16 cellular contexts compared by ENCODE assay signal in genomic region chr12:129049917-129050316, GRCh38.
A peak's percentile ranks its signal among the peaks of the same experiment; 100 is the strongest.
DNase-seq lines count a peak whose midpoint lies in the region; ATAC-seq, FAIRE-seq and TF ChIP-seq lines count a peak whose summit lies in the region.
"Had no signal": no experiment of that assay in that cellular context is flagged by ENCODE, and none has a peak within 500 bp of the region (broad histone marks: within the 10 kb centered on the region; RNA-seq: fewer than 3 reads in every experiment).

No MANE protein-coding gene starts in this region.

- TF ChIP-seq POLR2A in A549 (IDR thresholded peaks at IDR 0.05; ENCODE audit: low read length) (no peak), HCT116 (IDR thresholded peaks at IDR 0.05; ENCODE audit: borderline replicate concordance, extremely low read depth, insufficient read depth, insufficient read length) (no peak)

- H3K27ac ChIP-seq in A549, result no peak overlapping the region
- no peak overlapping the region for H3K27ac ChIP-seq in HCT116 (ENCODE audit: low read depth, low read length)
- H3K27ac ChIP-seq in OCI-LY7 (ENCODE audit: low read depth, low read length, poor library complexity, severe bottlenecking), result no peak overlapping the region
- H3K27ac ChIP-seq in hepatocyte, result no peak overlapping the region
- no peak overlapping the region for H3K27ac ChIP-seq in mesenchymal stem cell (ENCODE audit: low read length, poor library complexity, severe bottlenecking)
- no peak overlapping the region for H3K27ac ChIP-seq in heart right ventricle
- H3K27ac ChIP-seq: GM23248 had no signal

- POLR2A ChIA-PET in A549 (lab: Yijun Ruan, JAX), result no interaction called here
- POLR2A ChIA-PET in HCT116 (lab: Charles Lee), result no interaction called here
- POLR2A ChIA-PET in OCI-LY7 (lab: Charles Lee), result no interaction called here

- DNase-seq in A549 (ENCODE audit: low read depth in 1 of 2, low spot score in 1 of 2), result no peak
- no peak for DNase-seq in HCT116 (ENCODE audit: low read depth, low spot score)
- peak; percentile 38 for DNase-seq in OCI-LY7 (ENCODE audit: low spot score)
- DNase-seq in hepatocyte (ENCODE audit: low spot score), result peak; percentile 68
- no peak for DNase-seq in COLO668 (lab: John Stamatoyannopoulos, UW; ENCODE audit: unreplicated experiment)
- DNase-seq in mesenchymal stem cell, result no peak
- no peak for DNase-seq in dermis blood vessel endothelial cell
- no peak for DNase-seq in heart right ventricle
- DNase-seq: activated CD4-positive, alpha-beta T cell treated with anti-CD3 and anti-CD28 coated beads, Interleukin-2, amount 10 ng/mL, durations not matched to agents 24 days and 14 days; anterior cingulate cortex; DMS79; GM23248; NCI-H1417 treated with DMSO at 0.1 percent for 48 hours; NCI-H524 treated with DMSO at 0.1 percent for 48 hours; stimulated activated CD4-positive, alpha-beta T cell treated with anti-CD3 and anti-CD28 coated beads, Interleukin-4, amount 100 ng/mL, for 4 hours; stimulated activated naive CD4-positive, alpha-beta T cell had no signal

- RAD21 ChIA-PET in HCT116 (lab: Charles Lee; ENCODE audit: low non-redundant PET in 1 of 2, low total read pairs in 2 of 2, uncharacterized antibody in 2 of 2, unreplicated experiment in 2 of 2), result no interaction called here

- no peak for TF ChIP-seq EP300 in A549 (IDR thresholded peaks at IDR 0.05)

- no peaks in the 10 kb centered on the region for H3K27me3 ChIP-seq in HCT116 (ENCODE audit: insufficient read depth, low read length)
- no peaks in the 10 kb centered on the region for H3K27me3 ChIP-seq in hepatocyte
- H3K27me3 ChIP-seq in mesenchymal stem cell (ENCODE audit: control insufficient read depth in 1 of 2, insufficient read depth in 1 of 2, low read length in 2 of 2), result no peaks in the 10 kb centered on the region
- H3K27me3 ChIP-seq in heart right ventricle, result peaks cover 0 to 10% (median 0%) of the 10 kb centered on the region in 7 donors

- H2BK120ac ChIP-seq in mesenchymal stem cell (ENCODE audit: low read depth, low read length), result no peak overlapping the region

- CTCF ChIA-PET in A549 (lab: Yijun Ruan, JAX), result no interaction called here
- CTCF ChIA-PET in HCT116 (lab: Charles Lee), result no interaction called here
- CTCF ChIA-PET in OCI-LY7 (lab: Charles Lee; ENCODE audit: unreplicated experiment), result interaction anchor here (0.5 kb wide), 1 partner anchor 52 kb away, joined by 3 read pairs; no protein-coding TSS in a partner anchor

- H3K9me3 ChIP-seq in A549 (no peaks in the 10 kb centered on the region), HCT116 (ENCODE audit: control insufficient read depth in 1 of 2, insufficient read depth in 1 of 2, low read depth in 1 of 2, low read length in 2 of 2) (peaks cover 3 to 23% of the 10 kb centered on the region in 2 experiments; a peak in 2 of 4 replicates), OCI-LY7 (ENCODE audit: low read length) (no peaks in the 10 kb centered on the region), hepatocyte (ENCODE audit: low read depth) (no peaks in the 10 kb centered on the region), mesenchymal stem cell (ENCODE audit: control insufficient read depth, low read length) (peaks cover 10% of the 10 kb centered on the region), heart right ventricle (no peaks in the 10 kb centered on the region)

- no peaks in the 10 kb centered on the region for H3K36me3 ChIP-seq in HCT116 (ENCODE audit: control insufficient read depth in 1 of 2, insufficient read depth in 2 of 2, low read length in 2 of 2)
- no peaks in the 10 kb centered on the region for H3K36me3 ChIP-seq in OCI-LY7 (ENCODE audit: insufficient read depth, low read length)
- no peaks in the 10 kb centered on the region for H3K36me3 ChIP-seq in hepatocyte (replicated peaks; ENCODE audit: insufficient read depth, low read depth)
- no peaks in the 10 kb centered on the region for H3K36me3 ChIP-seq in mesenchymal stem cell (ENCODE audit: control insufficient read depth in 1 of 2, insufficient read depth in 2 of 2, low read depth in 1 of 2, low read length in 2 of 2)
- H3K36me3 ChIP-seq in heart right ventricle, result no peaks in the 10 kb centered on the region

- H2AFZ ChIP-seq in HCT116 (ENCODE audit: low read depth, low read length, poor library complexity, severe bottlenecking) (no peak overlapping the region), OCI-LY7 (ENCODE audit: low read length) (no peak overlapping the region), hepatocyte (no peak overlapping the region), mesenchymal stem cell (ENCODE audit: low read depth, low read length) (no peak overlapping the region)
- H2AFZ ChIP-seq: GM23248 had no signal

- H3K4ac ChIP-seq in mesenchymal stem cell (ENCODE audit: low read depth in 1 of 2, low read length in 2 of 2), result no peak overlapping the region

- H3K18ac ChIP-seq in mesenchymal stem cell (ENCODE audit: low read depth in 1 of 2, low read length in 2 of 2), result no peak overlapping the region

- H3K4me3 ChIP-seq in A549 (no peak overlapping the region), HCT116 (replicated peaks in 1 of 2; ENCODE audit: low read depth in 1 of 2, low read length in 2 of 2) (no peak overlapping the region), OCI-LY7 (ENCODE audit: low read depth, low read length, poor library complexity, severe bottlenecking) (no peak overlapping the region), hepatocyte (no peak overlapping the region), mesenchymal stem cell (ENCODE audit: insufficient read depth in 1 of 2, low read depth in 1 of 2, low read length in 2 of 2) (no peak overlapping the region), heart right ventricle (no peak overlapping the region)
- H3K4me3 ChIP-seq: GM23248 had no signal

- WGBS in A549 (ENCODE audit: missing lambda C conversion rate), result 0% methylated on average over 1 of the region's 1 CpG
- WGBS in hepatocyte (ENCODE audit: low lambda C conversion rate, missing lambda C conversion rate), result 8% methylated on average over 1 of the region's 1 CpG
- 78% methylated on average over 1 of the region's 1 CpG for WGBS in mesenchymal stem cell
- WGBS in heart right ventricle, 2 donors, result 0 to 6% methylated on average over 1 of the region's 1 CpG

- no peak overlapping the region for H2AK5ac ChIP-seq in mesenchymal stem cell (ENCODE audit: low read length, severe bottlenecking)

- no peak for ATAC-seq in A549
- ATAC-seq in HCT116, result no peak
- ATAC-seq in heart right ventricle, result no peak

- H4K20me1 ChIP-seq in HCT116 (ENCODE audit: insufficient read depth) (no peaks in the 10 kb centered on the region), OCI-LY7 (ENCODE audit: insufficient read depth, low read length) (no peaks in the 10 kb centered on the region), hepatocyte (ENCODE audit: insufficient read depth, poor library complexity, severe bottlenecking) (no peaks in the 10 kb centered on the region)

- no peak overlapping the region for H4K91ac ChIP-seq in mesenchymal stem cell (ENCODE audit: low read length)

- H4K8ac ChIP-seq in mesenchymal stem cell (ENCODE audit: low read length), result no peak overlapping the region

- no peaks in the 10 kb centered on the region for H3K9me2 ChIP-seq in HCT116 (ENCODE audit: insufficient read depth)
- no peaks in the 10 kb centered on the region for H3K9me2 ChIP-seq in OCI-LY7 (ENCODE audit: insufficient read depth, low read length)
- H3K9me2 ChIP-seq in hepatocyte (replicated peaks; ENCODE audit: insufficient read depth), result no peaks in the 10 kb centered on the region

- no peaks in the 10 kb centered on the region for H3K79me1 ChIP-seq in mesenchymal stem cell (replicated peaks; ENCODE audit: low read length, poor library complexity, severe bottlenecking)

- no peak overlapping the region for H2BK15ac ChIP-seq in mesenchymal stem cell (ENCODE audit: low read depth, poor library complexity, severe bottlenecking)

- no peak for TF ChIP-seq CTCF in A549 (IDR thresholded peaks at IDR 0.05)
- TF ChIP-seq CTCF in HCT116 (IDR thresholded peaks at IDR 0.05 in 2 of 3, conservative IDR thresholded peaks at IDR 0.05 in 1 of 3; ENCODE audit: borderline replicate concordance in 1 of 3, insufficient read depth in 1 of 3, low read depth in 2 of 3, low read length in 2 of 3), result no peak
- TF ChIP-seq CTCF in OCI-LY7 (conservative IDR thresholded peaks at IDR 0.05; ENCODE audit: low read length), result no peak
- no peak for TF ChIP-seq CTCF in hepatocyte (IDR thresholded peaks at IDR 0.05; ENCODE audit: poor library complexity)
- no peak for TF ChIP-seq CTCF in heart right ventricle (IDR thresholded peaks at IDR 0.05)

- TF ChIP-seq RAD21 in A549 (conservative IDR thresholded peaks at IDR 0.05 in 1 of 2, IDR thresholded peaks at IDR 0.05 in 1 of 2), result no peak
- no peak for TF ChIP-seq RAD21 in HCT116 (IDR thresholded peaks at IDR 0.05; ENCODE audit: low read depth)

- H3K14ac ChIP-seq in mesenchymal stem cell (ENCODE audit: low read length in 2 of 2), result no peak overlapping the region

- BruUV-seq in HCT116 (replicated peaks; lab: Mats Ljungman, UMichigan), result no TSS peak
- no TSS peak for BruUV-seq in OCI-LY7 (replicated peaks; lab: Mats Ljungman, UMichigan)

- FAIRE-seq in A549 (lab: Jason Lieb, UNC), result no peak

- no peak overlapping the region for H2BK5ac ChIP-seq in mesenchymal stem cell (ENCODE audit: low read depth, low read length, poor library complexity, severe bottlenecking)

- no peaks in the 10 kb centered on the region for H3K4me1 ChIP-seq in A549
- H3K4me1 ChIP-seq in HCT116 (ENCODE audit: control insufficient read depth in 1 of 2, insufficient read depth in 2 of 2, low read length in 2 of 2), result no peaks in the 10 kb centered on the region
- H3K4me1 ChIP-seq in OCI-LY7 (ENCODE audit: insufficient read depth, low read length, poor library complexity, severe bottlenecking), result no peaks in the 10 kb centered on the region
- H3K4me1 ChIP-seq in hepatocyte (ENCODE audit: insufficient read depth), result no peaks in the 10 kb centered on the region
- H3K4me1 ChIP-seq in mesenchymal stem cell (ENCODE audit: control insufficient read depth, insufficient read depth, low read depth, low read length), result no peaks in the 10 kb centered on the region
- no peaks in the 10 kb centered on the region for H3K4me1 ChIP-seq in heart right ventricle

- no peak overlapping the region for H3K23ac ChIP-seq in mesenchymal stem cell (ENCODE audit: low read length in 2 of 2)

- H3K79me2 ChIP-seq in HCT116 (ENCODE audit: insufficient read depth, low read length), result no peaks in the 10 kb centered on the region
- H3K79me2 ChIP-seq in OCI-LY7 (ENCODE audit: insufficient read depth, low read depth, low read length), result no peaks in the 10 kb centered on the region
- H3K79me2 ChIP-seq in hepatocyte, result no peaks in the 10 kb centered on the region

- H2BK12ac ChIP-seq in mesenchymal stem cell (ENCODE audit: low read length in 2 of 2), result no peak overlapping the region

- intact Hi-C loops in HCT116 (cut with micrococcal nuclease) (no loop called here), OCI-LY7 (cut with micrococcal nuclease; ENCODE audit: unreplicated experiment) (no loop called here), heart right ventricle (cut with DNase I) (no loop called here)

- H3K9ac ChIP-seq in HCT116 (ENCODE audit: low read length) (no peak overlapping the region), mesenchymal stem cell (ENCODE audit: low read length) (no peak overlapping the region)
- H3K9ac ChIP-seq: GM23248 had no signal

- H3K4me2 ChIP-seq in A549 (no peak overlapping the region), HCT116 (ENCODE audit: low read length) (no peak overlapping the region), OCI-LY7 (ENCODE audit: low read length) (no peak overlapping the region), hepatocyte (no peak overlapping the region), mesenchymal stem cell (ENCODE audit: low read length, poor library complexity, severe bottlenecking) (no peak overlapping the region)

Comparison
In these comparisons a context has a peak if more than half of its experiments do, and no peak if none do; other contexts are left out.
1. DNase-seq: peak in OCI-LY7 (single experiment) and hepatocyte (single experiment); none in A549 (0 of 2), HCT116 (single experiment), COLO668 (single experiment), mesenchymal stem cell (single experiment), dermis blood vessel endothelial cell (single experiment) and heart right ventricle (0 of 2).
2. Of the 6 proteins assayed by ChIP-seq in both A549 and HCT116: peak only in A549: none; only in HCT116: none; in both: REST; in neither: 5.